In genomic region chr10:93250010-93250409, GRCh38 we compare ENCODE assay signal across 1 cellular context.
TF ChIP-seq lines count a peak whose summit lies in the region.

No MANE protein-coding gene starts in this region.

TF ChIP-seq in HepG2, 621 proteins besides CTCF, POLR2A, EP300 and RAD21 (continued from another document):
- 0 out of 2 replicates have a peak, but pooled peaks have one; percentile 26 for TF ChIP-seq ZNF687 (CRISPR knock-in tag; IDR thresholded peaks at IDR 0.05)
- no peak for TF ChIP-seq ZNF136 (CRISPR knock-in tag; IDR thresholded peaks at IDR 0.05; ENCODE audit: low read depth)
- TF ChIP-seq HNF4G (IDR thresholded peaks at IDR 0.05; ENCODE audit: borderline replicate concordance, low read depth, low read length) = no peak
- TF ChIP-seq HNF4G (CRISPR knock-in tag; IDR thresholded peaks at IDR 0.05; ENCODE audit: borderline replicate concordance, low read depth) = no peak
- TF ChIP-seq ZBED4 (CRISPR knock-in tag; IDR thresholded peaks at IDR 0.05; ENCODE audit: borderline replicate concordance) = no peak
- no peak for TF ChIP-seq ZNF432 (CRISPR knock-in tag; IDR thresholded peaks at IDR 0.05; ENCODE audit: borderline replicate concordance)
- no peak for TF ChIP-seq ARID2 (CRISPR knock-in tag; IDR thresholded peaks at IDR 0.05; ENCODE audit: borderline replicate concordance)
- no peak for TF ChIP-seq ZBTB8A (CRISPR knock-in tag; IDR thresholded peaks at IDR 0.05; ENCODE audit: borderline replicate concordance, low read depth)
- no peak for TF ChIP-seq TBL1XR1 (IDR thresholded peaks at IDR 0.05; ENCODE audit: borderline replicate concordance, low read length, partially characterized antibody)
- TF ChIP-seq FOSL2 (CRISPR knock-in tag; IDR thresholded peaks at IDR 0.05) = no peak
